ENCODE assay signal across 8 cellular contexts in genomic region chr2:8543412-8544167, GRCh38.
DNase-seq lines count a peak whose midpoint lies in the region; ATAC-seq and TF ChIP-seq lines count a peak whose summit lies in the region.

No MANE protein-coding gene starts in this region.

- POLR2A ChIA-PET in activated naive CD8-positive, alpha-beta T cell treated with anti-CD3 and anti-CD28 coated beads, Interleukin-2, amount 10 ng/mL, durations not matched to agents 7 days and 5 days (lab: Charles Lee) = interaction anchor here (0.6 to 8.4 kb wide), 16 partner anchors 11 to 242 kb away, joined by 3 to 122 read pairs (median 5); partner anchors contain the start of gene ID2

- H3K9me3 ChIP-seq in left lung = no peaks in the 10 kb centered on the region

- H3K27ac ChIP-seq in left lung = peak overlapping the region; percentile 76 to 88

- TF ChIP-seq CTCF in left lung (IDR thresholded peaks at IDR 0.05) (no peak), omental fat pad (IDR thresholded peaks at IDR 0.05) (no peak)

- peak; percentile 75 for ATAC-seq in GM19043 (IDR thresholded peaks at IDR 0.05; ENCODE audit: low read depth, unreplicated experiment)
- ATAC-seq in HG03139 (IDR thresholded peaks at IDR 0.05; ENCODE audit: unreplicated experiment) = peak; percentile 60
- peak; percentile 32 for ATAC-seq in activated naive CD8-positive, alpha-beta T cell treated with anti-CD3 and anti-CD28 coated beads, Interleukin-2, amount 10 ng/mL, durations not matched to agents 7 days and 5 days (ENCODE audit: low read depth)
- peak; percentile 56 for ATAC-seq in left lung
- ATAC-seq in omental fat pad (ENCODE audit: low FRiP score) = no peak

- DNase-seq in AML-193 (lab: John Stamatoyannopoulos, UW) (peak; percentile 97 to 98), SIG-M5 treated with dmso at 0.1 percent for 504 hours (lab: John Stamatoyannopoulos, UW; ENCODE audit: unreplicated experiment) (peak; percentile 88), left lung (peak; percentile 80 to 92), omental fat pad (ENCODE audit: low spot score) (no peak)
- DNase-seq in activated naive CD8-positive, alpha-beta T cell treated with anti-CD3 and anti-CD28 coated beads, Interleukin-2, amount 10 ng/mL, durations not matched to agents 7 days and 5 days = peak; percentile 70
- DNase-seq in stimulated activated CD8-positive, alpha-beta memory T cell treated with anti-CD3 and anti-CD28 coated beads, Interleukin-4, amount 100 ng/mL, for 48 hours = peak; percentile 84

- H3K4me3 ChIP-seq in left lung = no peak overlapping the region

- peak overlapping the region; percentile 97 for H3K27ac Mint-ChIP-seq in activated naive CD8-positive, alpha-beta T cell treated with anti-CD3 and anti-CD28 coated beads, Interleukin-2, amount 10 ng/mL, durations not matched to agents 7 days and 5 days

- no peaks in the 10 kb centered on the region for H3K9me3 Mint-ChIP-seq in activated naive CD8-positive, alpha-beta T cell treated with anti-CD3 and anti-CD28 coated beads, Interleukin-2, amount 10 ng/mL, durations not matched to agents 7 days and 5 days

- peaks cover 84% of the 10 kb centered on the region for H3K4me1 Mint-ChIP-seq in activated naive CD8-positive, alpha-beta T cell treated with anti-CD3 and anti-CD28 coated beads, Interleukin-2, amount 10 ng/mL, durations not matched to agents 7 days and 5 days

- H3K27me3 ChIP-seq in left lung = no peaks in the 10 kb centered on the region

- no peaks in the 10 kb centered on the region for H3K27me3 Mint-ChIP-seq in activated naive CD8-positive, alpha-beta T cell treated with anti-CD3 and anti-CD28 coated beads, Interleukin-2, amount 10 ng/mL, durations not matched to agents 7 days and 5 days

- H3K4me3 Mint-ChIP-seq in activated naive CD8-positive, alpha-beta T cell treated with anti-CD3 and anti-CD28 coated beads, Interleukin-2, amount 10 ng/mL, durations not matched to agents 7 days and 5 days = peak overlapping the region; percentile 68

- H3K36me3 ChIP-seq in left lung = no peaks in the 10 kb centered on the region

- intact Hi-C loops in left lung (cut with DNase I) = no loop called here

- peaks cover 21 to 87% of the 10 kb centered on the region in 2 donors for H3K4me1 ChIP-seq in left lung

- no peaks in the 10 kb centered on the region for H3K36me3 Mint-ChIP-seq in activated naive CD8-positive, alpha-beta T cell treated with anti-CD3 and anti-CD28 coated beads, Interleukin-2, amount 10 ng/mL, durations not matched to agents 7 days and 5 days
